In the genomic region with DNA sequence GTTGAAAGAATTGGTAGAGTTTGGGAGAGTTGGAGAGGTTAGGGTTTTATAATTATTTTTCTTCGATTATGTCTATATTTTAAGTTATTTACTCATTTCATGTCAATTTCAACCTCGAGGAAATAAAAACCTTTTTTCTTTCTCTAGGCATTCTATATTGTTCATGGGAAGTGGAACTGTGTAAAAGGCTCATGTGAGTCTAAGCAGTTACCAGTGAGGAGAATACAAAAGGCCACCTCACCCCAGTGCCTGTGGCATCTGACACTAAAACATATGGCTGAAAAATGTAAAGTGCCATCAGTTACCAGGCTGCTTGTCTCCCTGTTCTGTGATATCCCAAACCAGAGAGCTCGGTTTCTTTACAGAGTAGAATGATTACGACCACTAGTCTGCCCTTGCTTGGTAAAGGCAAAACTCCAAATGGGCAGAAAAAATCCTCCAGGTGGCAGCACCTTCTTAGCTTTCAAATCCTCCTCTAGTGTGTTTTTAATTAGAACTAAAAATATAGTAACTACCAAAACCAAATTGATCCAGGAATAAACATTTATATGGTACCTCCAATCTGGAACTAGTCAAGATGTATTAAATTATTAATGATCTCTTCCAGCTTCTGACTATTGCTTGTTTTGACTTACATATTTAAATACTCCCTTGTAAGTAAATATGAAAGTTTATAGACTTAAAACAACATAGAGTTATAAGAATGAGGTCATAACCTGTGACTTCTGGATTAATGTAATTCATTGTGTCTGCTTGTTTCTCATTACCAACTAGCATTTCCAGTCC, we compare ENCODE assay signal across 1 cellular context.
TF ChIP-seq lines count a peak whose summit lies in the region.

No MANE protein-coding gene starts in this region.

TF ChIP-seq in GM23338, 12 proteins besides CTCF, POLR2A, EP300 and RAD21 (continued from another document):
- TF ChIP-seq CREB1 (CRISPR knock-in tag; IDR thresholded peaks at IDR 0.05; ENCODE audit: low read depth) (no peak), JUNB (IDR thresholded peaks at IDR 0.05; ENCODE audit: unreplicated experiment) (no peak), POLR2AphosphoS5 (IDR thresholded peaks at IDR 0.05; ENCODE audit: low read depth) (no peak), ZNF114 (CRISPR knock-in tag; IDR thresholded peaks at IDR 0.05) (no peak)
- TF ChIP-seq, protein P1, sequence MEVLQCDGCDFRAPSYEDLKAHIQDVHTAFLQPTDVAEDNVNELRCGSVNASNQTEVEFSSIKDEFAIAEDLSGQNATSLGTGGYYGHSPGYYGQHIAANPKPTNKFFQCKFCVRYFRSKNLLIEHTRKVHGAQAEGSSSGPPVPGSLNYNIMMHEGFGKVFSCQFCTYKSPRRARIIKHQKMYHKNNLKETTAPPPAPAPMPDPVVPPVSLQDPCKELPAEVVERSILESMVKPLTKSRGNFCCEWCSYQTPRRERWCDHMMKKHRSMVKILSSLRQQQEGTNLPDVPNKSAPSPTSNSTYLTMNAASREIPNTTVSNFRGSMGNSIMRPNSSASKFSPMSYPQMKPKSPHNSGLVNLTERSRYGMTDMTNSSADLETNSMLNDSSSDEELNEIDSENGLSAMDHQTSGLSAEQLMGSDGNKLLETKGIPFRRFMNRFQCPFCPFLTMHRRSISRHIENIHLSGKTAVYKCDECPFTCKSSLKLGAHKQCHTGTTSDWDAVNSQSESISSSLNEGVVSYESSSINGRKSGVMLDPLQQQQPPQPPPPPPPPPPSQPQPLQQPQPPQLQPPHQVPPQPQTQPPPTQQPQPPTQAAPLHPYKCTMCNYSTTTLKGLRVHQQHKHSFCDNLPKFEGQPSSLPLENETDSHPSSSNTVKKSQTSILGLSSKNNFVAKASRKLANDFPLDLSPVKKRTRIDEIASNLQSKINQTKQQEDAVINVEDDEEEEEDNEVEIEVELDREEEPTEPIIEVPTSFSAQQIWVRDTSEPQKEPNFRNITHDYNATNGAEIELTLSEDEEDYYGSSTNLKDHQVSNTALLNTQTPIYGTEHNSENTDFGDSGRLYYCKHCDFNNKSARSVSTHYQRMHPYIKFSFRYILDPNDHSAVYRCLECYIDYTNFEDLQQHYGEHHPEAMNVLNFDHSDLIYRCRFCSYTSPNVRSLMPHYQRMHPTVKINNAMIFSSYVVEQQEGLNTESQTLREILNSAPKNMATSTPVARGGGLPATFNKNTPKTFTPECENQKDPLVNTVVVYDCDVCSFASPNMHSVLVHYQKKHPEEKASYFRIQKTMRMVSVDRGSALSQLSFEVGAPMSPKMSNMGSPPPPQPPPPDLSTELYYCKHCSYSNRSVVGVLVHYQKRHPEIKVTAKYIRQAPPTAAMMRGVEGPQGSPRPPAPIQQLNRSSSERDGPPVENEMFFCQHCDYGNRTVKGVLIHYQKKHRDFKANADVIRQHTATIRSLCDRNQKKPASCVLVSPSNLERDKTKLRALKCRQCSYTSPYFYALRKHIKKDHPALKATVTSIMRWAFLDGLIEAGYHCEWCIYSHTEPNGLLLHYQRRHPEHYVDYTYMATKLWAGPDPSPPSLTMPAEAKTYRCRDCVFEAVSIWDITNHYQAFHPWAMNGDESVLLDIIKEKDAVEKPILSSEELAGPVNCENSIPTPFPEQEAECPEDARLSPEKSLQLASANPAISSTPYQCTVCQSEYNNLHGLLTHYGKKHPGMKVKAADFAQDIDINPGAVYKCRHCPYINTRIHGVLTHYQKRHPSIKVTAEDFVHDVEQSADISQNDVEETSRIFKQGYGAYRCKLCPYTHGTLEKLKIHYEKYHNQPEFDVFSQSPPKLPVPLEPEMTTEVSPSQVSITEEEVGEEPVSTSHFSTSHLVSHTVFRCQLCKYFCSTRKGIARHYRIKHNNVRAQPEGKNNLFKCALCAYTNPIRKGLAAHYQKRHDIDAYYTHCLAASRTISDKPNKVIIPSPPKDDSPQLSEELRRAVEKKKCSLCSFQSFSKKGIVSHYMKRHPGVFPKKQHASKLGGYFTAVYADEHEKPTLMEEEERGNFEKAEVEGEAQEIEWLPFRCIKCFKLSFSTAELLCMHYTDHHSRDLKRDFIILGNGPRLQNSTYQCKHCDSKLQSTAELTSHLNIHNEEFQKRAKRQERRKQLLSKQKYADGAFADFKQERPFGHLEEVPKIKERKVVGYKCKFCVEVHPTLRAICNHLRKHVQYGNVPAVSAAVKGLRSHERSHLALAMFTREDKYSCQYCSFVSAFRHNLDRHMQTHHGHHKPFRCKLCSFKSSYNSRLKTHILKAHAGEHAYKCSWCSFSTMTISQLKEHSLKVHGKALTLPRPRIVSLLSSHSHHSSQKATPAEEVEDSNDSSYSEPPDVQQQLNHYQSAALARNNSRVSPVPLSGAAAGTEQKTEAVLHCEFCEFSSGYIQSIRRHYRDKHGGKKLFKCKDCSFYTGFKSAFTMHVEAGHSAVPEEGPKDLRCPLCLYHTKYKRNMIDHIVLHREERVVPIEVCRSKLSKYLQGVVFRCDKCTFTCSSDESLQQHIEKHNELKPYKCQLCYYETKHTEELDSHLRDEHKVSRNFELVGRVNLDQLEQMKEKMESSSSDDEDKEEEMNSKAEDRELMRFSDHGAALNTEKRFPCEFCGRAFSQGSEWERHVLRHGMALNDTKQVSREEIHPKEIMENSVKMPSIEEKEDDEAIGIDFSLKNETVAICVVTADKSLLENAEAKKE (CRISPR knock-in tag; IDR thresholded peaks at IDR 0.05): no peak
- TF ChIP-seq, protein P2, sequence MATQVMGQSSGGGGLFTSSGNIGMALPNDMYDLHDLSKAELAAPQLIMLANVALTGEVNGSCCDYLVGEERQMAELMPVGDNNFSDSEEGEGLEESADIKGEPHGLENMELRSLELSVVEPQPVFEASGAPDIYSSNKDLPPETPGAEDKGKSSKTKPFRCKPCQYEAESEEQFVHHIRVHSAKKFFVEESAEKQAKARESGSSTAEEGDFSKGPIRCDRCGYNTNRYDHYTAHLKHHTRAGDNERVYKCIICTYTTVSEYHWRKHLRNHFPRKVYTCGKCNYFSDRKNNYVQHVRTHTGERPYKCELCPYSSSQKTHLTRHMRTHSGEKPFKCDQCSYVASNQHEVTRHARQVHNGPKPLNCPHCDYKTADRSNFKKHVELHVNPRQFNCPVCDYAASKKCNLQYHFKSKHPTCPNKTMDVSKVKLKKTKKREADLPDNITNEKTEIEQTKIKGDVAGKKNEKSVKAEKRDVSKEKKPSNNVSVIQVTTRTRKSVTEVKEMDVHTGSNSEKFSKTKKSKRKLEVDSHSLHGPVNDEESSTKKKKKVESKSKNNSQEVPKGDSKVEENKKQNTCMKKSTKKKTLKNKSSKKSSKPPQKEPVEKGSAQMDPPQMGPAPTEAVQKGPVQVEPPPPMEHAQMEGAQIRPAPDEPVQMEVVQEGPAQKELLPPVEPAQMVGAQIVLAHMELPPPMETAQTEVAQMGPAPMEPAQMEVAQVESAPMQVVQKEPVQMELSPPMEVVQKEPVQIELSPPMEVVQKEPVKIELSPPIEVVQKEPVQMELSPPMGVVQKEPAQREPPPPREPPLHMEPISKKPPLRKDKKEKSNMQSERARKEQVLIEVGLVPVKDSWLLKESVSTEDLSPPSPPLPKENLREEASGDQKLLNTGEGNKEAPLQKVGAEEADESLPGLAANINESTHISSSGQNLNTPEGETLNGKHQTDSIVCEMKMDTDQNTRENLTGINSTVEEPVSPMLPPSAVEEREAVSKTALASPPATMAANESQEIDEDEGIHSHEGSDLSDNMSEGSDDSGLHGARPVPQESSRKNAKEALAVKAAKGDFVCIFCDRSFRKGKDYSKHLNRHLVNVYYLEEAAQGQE (IDR thresholded peaks at IDR 0.05; ENCODE audit: unreplicated experiment): no peak
